Comparison of ENCODE assay signal across 1 cellular context in genomic region chr4:148076964-148077363, GRCh38.
TF ChIP-seq lines count a peak whose summit lies in the region.

No MANE protein-coding gene starts in this region.

TF ChIP-seq in GM23338, 12 proteins besides CTCF, POLR2A, EP300 and RAD21 (continued from another document):
- no peak for TF ChIP-seq ZNF462 (CRISPR knock-in tag; IDR thresholded peaks at IDR 0.05)
- TF ChIP-seq ZNF331 (CRISPR knock-in tag; IDR thresholded peaks at IDR 0.05; ENCODE audit: low read depth), result no peak
- TF ChIP-seq CREB1 (CRISPR knock-in tag; IDR thresholded peaks at IDR 0.05; ENCODE audit: low read depth), result no peak
- no peak for TF ChIP-seq EZH2phosphoT487 (IDR thresholded peaks at IDR 0.05; ENCODE audit: unreplicated experiment)
- TF ChIP-seq NANOG (IDR thresholded peaks at IDR 0.05; ENCODE audit: borderline replicate concordance), result no peak
- TF ChIP-seq STAT1 (IDR thresholded peaks at IDR 0.05; ENCODE audit: unreplicated experiment), result no peak
- no peak for TF ChIP-seq POLR2AphosphoS5 (IDR thresholded peaks at IDR 0.05; ENCODE audit: low read depth)
- no peak for TF ChIP-seq EZH2 (IDR thresholded peaks at IDR 0.05; ENCODE audit: low read depth, unreplicated experiment)
- no peak for TF ChIP-seq JUNB (IDR thresholded peaks at IDR 0.05; ENCODE audit: unreplicated experiment)
- no peak for TF ChIP-seq ZNF114 (CRISPR knock-in tag; IDR thresholded peaks at IDR 0.05)
